Comparison of ENCODE assay signal across 8 cellular contexts in genomic region chr22:29266564-29267461, GRCh38. TPM values are rescaled to one million over a fixed set of nuclear protein-coding genes. Genes with fewer than 3 reads are reported as not detected.
DNase-seq lines count a peak whose midpoint lies in the region; ATAC-seq and TF ChIP-seq lines count a peak whose summit lies in the region.

No MANE protein-coding gene starts in this region.

- H3K9me3 Mint-ChIP-seq in endodermal cell (no peaks in the 10 kb centered on the region), neural progenitor cell (no peaks in the 10 kb centered on the region)

- peak overlapping the region; percentile 99 for H3K4me3 Mint-ChIP-seq in endodermal cell
- H3K4me3 Mint-ChIP-seq in neural progenitor cell, result peak overlapping the region; percentile 95

- H3K27ac ChIP-seq in endodermal cell (ENCODE audit: low read depth, low read length) (peak overlapping the region; percentile 100), neural progenitor cell (peak overlapping the region; percentile 100)

- no peak for TF ChIP-seq CTCF in GM12865 (IDR thresholded peaks at IDR 0.05; ENCODE audit: insufficient read depth, low read depth, low read length, missing control alignments)
- no peak for TF ChIP-seq CTCF in endodermal cell (conservative IDR thresholded peaks at IDR 0.05)
- no peak for TF ChIP-seq CTCF in neural progenitor cell (IDR thresholded peaks at IDR 0.05)

- peak; percentile 22 for DNase-seq in GM12865 (ENCODE audit: low read depth)
- peak; percentile 43 for DNase-seq in RPMI7951 (ENCODE audit: low read depth)
- peak; percentile 74 for DNase-seq in endodermal cell
- DNase-seq in neural progenitor cell (ENCODE audit: low spot score), result peak; percentile 55
- no peak for DNase-seq in NCI-H187 treated with DMSO at 0.1 percent for 48 hours (lab: John Stamatoyannopoulos, UW)
- no peak for DNase-seq in NCI-H510A treated with DMSO at 0.1 percent for 48 hours (lab: John Stamatoyannopoulos, UW)

- H3K9me3 ChIP-seq in endodermal cell (ENCODE audit: control insufficient read depth, low read length), result no peaks in the 10 kb centered on the region
- no peaks in the 10 kb centered on the region for H3K9me3 ChIP-seq in neural progenitor cell (ENCODE audit: low read depth)

- H3K36me3 ChIP-seq in endodermal cell (ENCODE audit: control insufficient read depth, insufficient read depth, low read length) (peaks cover 49% of the 10 kb centered on the region), neural progenitor cell (no peaks in the 10 kb centered on the region)

- H3K4me3 ChIP-seq in GM12865 (ENCODE audit: low read depth, low read length) (peak overlapping the region; percentile 97), endodermal cell (ENCODE audit: low read length) (peak overlapping the region; percentile 99), neural progenitor cell (peak overlapping the region; percentile 89)

- H3K27ac Mint-ChIP-seq in endodermal cell (peak overlapping the region; percentile 100), neural progenitor cell (peak overlapping the region; percentile 90)

- 14 to 20% methylated on average over 9 to 13 of the region's 13 CpGs for WGBS in endodermal cell (ENCODE audit: insufficient coverage in 1 of 2, insufficient read length in 1 of 2), 2 experiments

- peaks cover 60% of the 10 kb centered on the region for H3K79me2 ChIP-seq in neural progenitor cell (ENCODE audit: low read depth)

- H3K4me1 Mint-ChIP-seq in endodermal cell, result peaks cover 28% of the 10 kb centered on the region
- H3K4me1 Mint-ChIP-seq in neural progenitor cell, result peaks cover 39% of the 10 kb centered on the region

- H3K4me1 ChIP-seq in endodermal cell (ENCODE audit: control insufficient read depth, insufficient read depth, low read length), result peaks cover 16% of the 10 kb centered on the region
- H3K4me1 ChIP-seq in neural progenitor cell, result peaks cover 26% of the 10 kb centered on the region

- H4K20me1 ChIP-seq in neural progenitor cell (ENCODE audit: low read depth), result peaks cover 33% of the 10 kb centered on the region

- peak overlapping the region; percentile 95 for H3K4me2 ChIP-seq in neural progenitor cell

- H3F3A ChIP-seq in neural progenitor cell (ENCODE audit: low read depth), result peaks cover 12% of the 10 kb centered on the region

- no peak for ATAC-seq in GM19463 (IDR thresholded peaks at IDR 0.05; ENCODE audit: unreplicated experiment)
- ATAC-seq in GM21723 (IDR thresholded peaks at IDR 0.05; ENCODE audit: unreplicated experiment), result no peak

- no peaks in the 10 kb centered on the region for H3K27me3 ChIP-seq in endodermal cell (ENCODE audit: control insufficient read depth, insufficient read depth, low read length, poor library complexity, severe bottlenecking)
- H3K27me3 ChIP-seq in neural progenitor cell, result no peaks in the 10 kb centered on the region

- H3K36me3 Mint-ChIP-seq in endodermal cell (ENCODE audit: low read depth) (peaks cover 45% of the 10 kb centered on the region), neural progenitor cell (peaks cover 23% of the 10 kb centered on the region)

- H3K9ac ChIP-seq in endodermal cell (ENCODE audit: extremely low read depth, low read length, poor library complexity, severe bottlenecking), result peak overlapping the region; percentile 100
- peak overlapping the region; percentile 100 for H3K9ac ChIP-seq in neural progenitor cell

- H2AFZ ChIP-seq in neural progenitor cell (replicated peaks), result peak overlapping the region; percentile 100

- peaks cover 2% of the 10 kb centered on the region for H3K27me3 Mint-ChIP-seq in endodermal cell (ENCODE audit: insufficient read depth)
- H3K27me3 Mint-ChIP-seq in neural progenitor cell (ENCODE audit: insufficient read depth, low read depth), result peaks cover 12% of the 10 kb centered on the region

RNA-seq across cellular contexts. Expression of gene RHBDD3, which starts 1.0 kb away (rescaled TPM):
- 10.5 and 12.3 TPM in 2 replicates for total RNA-seq in RPMI7951 (2014; rRNA removed; shearing (Covaris generic))
- 10 to 100 TPM; 65.0 to 75.2 TPM for total RNA-seq in endodermal cell
- polyA plus RNA-seq in endodermal cell (2013, experiment 1 of 2), result 45.2 TPM
- polyA plus RNA-seq in endodermal cell (2013, experiment 2 of 2), result 37.1 TPM
- total RNA-seq in neural progenitor cell (ENCODE audit: low replicate concordance), result 16.3 and 78.8 TPM in 2 replicates

RNA-seq across cellular contexts. Expression of gene EWSR1, which starts 1.3 kb away (rescaled TPM):
- total RNA-seq in RPMI7951 (2014; rRNA removed; shearing (Covaris generic)), result 127 and 233 TPM in 2 replicates
- total RNA-seq in endodermal cell, result 100 to 1,000 TPM; 295 to 352 TPM
- 394 TPM for polyA plus RNA-seq in endodermal cell (2013, experiment 1 of 2)
- polyA plus RNA-seq in endodermal cell (2013, experiment 2 of 2), result 355 TPM
- 281 and 379 TPM in 2 replicates for total RNA-seq in neural progenitor cell (ENCODE audit: low replicate concordance)

RNA-seq across cellular contexts. Expression of gene GAS2L1, which starts 39.6 kb away (rescaled TPM):
- total RNA-seq in RPMI7951 (2014; rRNA removed; shearing (Covaris generic)), result 10.9 and 17.1 TPM in 2 replicates
- total RNA-seq in endodermal cell (10 to 100 TPM; 22.2 to 24.9 TPM), neural progenitor cell (ENCODE audit: low replicate concordance) (0.95 and 5.1 TPM in 2 replicates)
- 13.9 TPM for polyA plus RNA-seq in endodermal cell (2013, experiment 1 of 2)
- polyA plus RNA-seq in endodermal cell (2013, experiment 2 of 2), result 14.7 TPM

RNA-seq across cellular contexts. Expression of gene RASL10A, which starts 48.7 kb away (rescaled TPM):
- total RNA-seq in RPMI7951 (2014; rRNA removed; shearing (Covaris generic)), result 0.24 TPM in 1 of 2 replicates, not detected in the other
- total RNA-seq in endodermal cell (1 to 10 TPM; 1.3 TPM), neural progenitor cell (ENCODE audit: low replicate concordance) (0.09 and 0.26 TPM in 2 replicates)
- polyA plus RNA-seq in endodermal cell (2013, experiment 1 of 2), result 1.0 TPM
- polyA plus RNA-seq in endodermal cell (2013, experiment 2 of 2), result 1.1 TPM

Comparison
In these comparisons a context has a peak if more than half of its experiments do, and no peak if none do; other contexts are left out.
1. DNase-seq: peak in GM12865 (single experiment), RPMI7951 (single experiment), endodermal cell (single experiment) and neural progenitor cell (single experiment); none in NCI-H187 treated with DMSO at 0.1 percent for 48 hours (single experiment) and NCI-H510A treated with DMSO at 0.1 percent for 48 hours (single experiment).
2. Peak in every context shown above with its lines, with median percentiles within 50 percentile points of each other: H3K4me3 ChIP-seq.